In the genomic region with DNA sequence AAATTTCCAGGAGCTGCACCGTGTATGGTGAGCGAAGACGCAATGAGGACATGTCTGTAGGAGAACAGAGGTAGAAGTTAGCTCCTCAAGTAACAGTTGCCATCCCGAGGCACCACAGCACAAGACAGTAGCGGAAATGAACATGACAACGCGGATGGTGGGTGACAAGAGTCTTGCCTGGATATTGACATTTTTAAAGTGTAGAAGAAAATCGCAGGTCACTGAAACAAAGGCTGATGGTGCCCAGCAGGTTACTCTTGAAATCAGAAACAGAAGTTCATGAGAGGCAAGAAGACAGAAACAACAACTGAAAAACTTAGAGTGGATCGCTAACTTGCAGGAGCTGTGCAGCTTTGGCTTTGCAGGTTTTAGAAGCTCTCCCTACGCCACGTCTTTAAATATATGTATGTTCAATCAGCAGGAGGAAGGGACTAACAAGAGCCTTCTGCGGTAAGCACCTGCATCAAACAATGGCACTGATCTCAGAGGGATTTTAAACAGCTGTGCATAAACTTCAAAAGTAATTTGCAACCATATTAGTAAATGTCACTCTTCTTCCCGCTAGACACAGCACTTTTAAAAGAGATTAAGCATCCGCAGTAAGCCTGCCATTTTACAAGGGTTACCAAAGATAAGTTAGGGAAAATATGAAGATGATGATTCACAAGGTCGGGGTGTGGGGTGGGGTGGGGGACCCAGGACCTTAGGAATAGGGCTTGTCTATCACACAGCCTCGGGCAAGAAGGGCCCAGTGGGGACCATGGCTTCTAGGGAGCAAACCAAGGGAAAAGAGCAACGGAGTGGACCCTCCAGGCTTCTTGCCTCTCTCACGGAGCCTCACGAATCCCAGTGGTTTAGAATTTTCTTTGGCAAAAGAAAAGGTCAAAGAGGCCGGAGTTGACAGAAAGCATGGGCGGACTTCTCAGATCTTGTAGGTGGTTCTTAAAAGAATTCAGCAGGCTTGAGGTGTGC, we compare ENCODE assay signal across 1 cellular context.
TF ChIP-seq lines count a peak whose summit lies in the region.

No MANE protein-coding gene starts in this region.

TF ChIP-seq in WTC11, 78 proteins besides CTCF, POLR2A, EP300 and RAD21 (continued from another document):
- TF ChIP-seq, protein P1, sequence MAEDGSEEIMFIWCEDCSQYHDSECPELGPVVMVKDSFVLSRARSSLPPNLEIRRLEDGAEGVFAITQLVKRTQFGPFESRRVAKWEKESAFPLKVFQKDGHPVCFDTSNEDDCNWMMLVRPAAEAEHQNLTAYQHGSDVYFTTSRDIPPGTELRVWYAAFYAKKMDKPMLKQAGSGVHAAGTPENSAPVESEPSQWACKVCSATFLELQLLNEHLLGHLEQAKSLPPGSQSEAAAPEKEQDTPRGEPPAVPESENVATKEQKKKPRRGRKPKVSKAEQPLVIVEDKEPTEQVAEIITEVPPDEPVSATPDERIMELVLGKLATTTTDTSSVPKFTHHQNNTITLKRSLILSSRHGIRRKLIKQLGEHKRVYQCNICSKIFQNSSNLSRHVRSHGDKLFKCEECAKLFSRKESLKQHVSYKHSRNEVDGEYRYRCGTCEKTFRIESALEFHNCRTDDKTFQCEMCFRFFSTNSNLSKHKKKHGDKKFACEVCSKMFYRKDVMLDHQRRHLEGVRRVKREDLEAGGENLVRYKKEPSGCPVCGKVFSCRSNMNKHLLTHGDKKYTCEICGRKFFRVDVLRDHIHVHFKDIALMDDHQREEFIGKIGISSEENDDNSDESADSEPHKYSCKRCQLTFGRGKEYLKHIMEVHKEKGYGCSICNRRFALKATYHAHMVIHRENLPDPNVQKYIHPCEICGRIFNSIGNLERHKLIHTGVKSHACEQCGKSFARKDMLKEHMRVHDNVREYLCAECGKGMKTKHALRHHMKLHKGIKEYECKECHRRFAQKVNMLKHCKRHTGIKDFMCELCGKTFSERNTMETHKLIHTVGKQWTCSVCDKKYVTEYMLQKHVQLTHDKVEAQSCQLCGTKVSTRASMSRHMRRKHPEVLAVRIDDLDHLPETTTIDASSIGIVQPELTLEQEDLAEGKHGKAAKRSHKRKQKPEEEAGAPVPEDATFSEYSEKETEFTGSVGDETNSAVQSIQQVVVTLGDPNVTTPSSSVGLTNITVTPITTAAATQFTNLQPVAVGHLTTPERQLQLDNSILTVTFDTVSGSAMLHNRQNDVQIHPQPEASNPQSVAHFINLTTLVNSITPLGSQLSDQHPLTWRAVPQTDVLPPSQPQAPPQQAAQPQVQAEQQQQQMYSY (CRISPR knock-in tag; IDR thresholded peaks at IDR 0.05), result no peak
- TF ChIP-seq SOX15 (CRISPR knock-in tag; IDR thresholded peaks at IDR 0.05) (no peak), GRHL2 (CRISPR knock-in tag; IDR thresholded peaks at IDR 0.05; ENCODE audit: insufficient replicate concordance, severe bottlenecking) (no peak)
